In genomic region chr16:67480833-67481560, GRCh38 we compare ENCODE assay signal across 8 cellular contexts. TPM values are rescaled to one million over a fixed set of nuclear protein-coding genes. Genes with fewer than 3 reads are reported as not detected.
A peak's percentile ranks its signal among the peaks of the same experiment; 100 is the strongest.
DNase-seq lines count a peak whose midpoint lies in the region; ATAC-seq lines count a peak whose summit lies in the region.

Gene ATP6V0D1, minus strand, starts transcription at chr16:67481157. Its CDS starts 71 bp downstream, at chr16:67481086.

- ATAC-seq in GM19468 (IDR thresholded peaks at IDR 0.05; ENCODE audit: extremely low read depth, unreplicated experiment) = peak; percentile 90

- DNase-seq in COLO668 (lab: John Stamatoyannopoulos, UW; ENCODE audit: unreplicated experiment) (peak; percentile 98), HS-5 (ENCODE audit: low read depth) (peak; percentile 88), NK-92 (lab: John Stamatoyannopoulos, UW; ENCODE audit: unreplicated experiment) (peak; percentile 77), lung microvascular endothelial cell (ENCODE audit: low read depth in 2 of 2) (peak; percentile 99)
- peak; percentile 99 for DNase-seq in activated CD8-positive, alpha-beta memory T cell treated with anti-CD3 and anti-CD28 coated beads for 24 hours
- DNase-seq in effector CD8-positive, alpha-beta T cell (lab: John Stamatoyannopoulos, UW) = peak; percentile 97
- peak; percentile 96 to 99 (median 99) for DNase-seq in stimulated activated CD4-positive, alpha-beta T cell treated with anti-CD3 and anti-CD28 coated beads, TNF-alpha, amount 100 ng/mL, for 48 hours (ENCODE audit: low read depth in 3 of 3)

RNA-seq across cellular contexts. Expression of gene ATP6V0D1, which starts in this region (rescaled TPM):
- 92.1 and 95.2 TPM in 2 replicates for total RNA-seq in lung microvascular endothelial cell

Comparison
In these comparisons a context has a peak if more than half of its experiments do, and no peak if none do; other contexts are left out.
1. Peak in every context shown above with its lines: DNase-seq and ATAC-seq.